Comparison of ENCODE assay signal across 15 cellular contexts in the genomic region with DNA sequence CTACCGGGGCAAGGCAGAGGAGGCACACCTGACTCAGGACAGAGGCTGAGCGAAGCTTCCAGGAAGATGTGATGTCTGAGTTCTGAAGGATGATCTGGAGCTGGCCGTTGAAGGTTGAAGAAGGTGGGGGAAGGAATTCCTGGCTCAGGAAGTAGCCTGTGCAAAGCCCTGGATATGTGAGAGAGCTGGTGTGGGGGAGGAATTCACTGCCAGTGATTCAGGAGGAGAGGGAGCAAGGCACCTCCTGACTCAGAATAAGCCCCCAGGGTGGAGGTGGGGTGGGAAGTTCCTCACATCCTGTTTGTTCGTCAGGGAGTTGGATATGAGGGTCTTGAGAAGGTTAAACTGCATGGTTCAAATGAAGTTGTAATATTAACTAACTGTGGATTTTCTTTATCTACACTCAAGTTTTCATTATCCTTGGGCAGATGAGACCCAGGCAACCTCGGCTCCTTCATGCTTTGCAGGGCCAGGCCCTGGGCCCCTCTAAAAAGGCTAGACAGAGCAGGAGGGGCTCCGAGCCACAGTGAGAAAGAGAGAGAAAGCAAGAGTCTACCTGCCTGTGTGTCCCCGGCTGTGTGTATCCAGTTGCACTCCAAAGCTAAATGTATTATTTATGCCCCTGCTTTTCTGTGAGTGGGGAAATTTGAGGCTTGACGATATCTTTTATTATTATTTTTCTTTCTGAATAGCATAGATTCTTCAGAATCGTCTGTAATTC. TPM values are rescaled to one million over a fixed set of nuclear protein-coding genes. Genes with fewer than 3 reads are reported as not detected.
DNase-seq lines count a peak whose midpoint lies in the region; ATAC-seq and TF ChIP-seq lines count a peak whose summit lies in the region.
"Had no signal": no experiment of that assay in that cellular context is flagged by ENCODE, and none has a peak within 500 bp of the region (broad histone marks: within the 10 kb centered on the region; RNA-seq: fewer than 3 reads in every experiment).

No MANE protein-coding gene starts in this region.

- POLR2A ChIA-PET in activated CD8-positive, alpha-beta T cell treated with anti-CD3 and anti-CD28 coated beads, Interleukin-2, amount 10 ng/mL, durations not matched to agents 7 days and 5 days (lab: Charles Lee) = no interaction called here

- peak overlapping the region; percentile 44 for H3K4me3 Mint-ChIP-seq in endothelial cell (ENCODE audit: unreplicated experiment)
- no peak overlapping the region for H3K4me3 Mint-ChIP-seq in activated CD8-positive, alpha-beta T cell treated with anti-CD3 and anti-CD28 coated beads, Interleukin-2, amount 10 ng/mL, durations not matched to agents 7 days and 5 days

- H3K23ac ChIP-seq in mesendoderm (ENCODE audit: low read length) = no peak overlapping the region

- H2AK5ac ChIP-seq in mesendoderm (ENCODE audit: low read length) = no peak overlapping the region

- H3K79me1 ChIP-seq in mesendoderm (ENCODE audit: low read length) = no peaks in the 10 kb centered on the region

- no peak for ATAC-seq in activated CD8-positive, alpha-beta T cell treated with anti-CD3 and anti-CD28 coated beads, Interleukin-2, amount 10 ng/mL, durations not matched to agents 7 days and 5 days
- ATAC-seq: heart right ventricle, lower lobe of right lung had no signal

- peak overlapping the region; percentile 79 for H3K4ac ChIP-seq in mesendoderm (ENCODE audit: low read depth, low read length)

- no peaks in the 10 kb centered on the region; the same call in 1 of the 2 replicates for H3K9me3 ChIP-seq in HUES6 (ENCODE audit: control insufficient read depth, insufficient read depth, low read depth, low read length)
- H3K9me3 ChIP-seq: A549, heart right ventricle, lower lobe of right lung, stomach had no signal

- peak; percentile 16 for DNase-seq in A172 (ENCODE audit: low spot score)
- no peak for DNase-seq in endothelial cell (ENCODE audit: low spot score)
- DNase-seq in mesendoderm = peak; percentile 93
- no peak for DNase-seq in activated CD8-positive, alpha-beta T cell treated with anti-CD3 and anti-CD28 coated beads, Interleukin-2, amount 10 ng/mL, durations not matched to agents 7 days and 5 days
- no peak for DNase-seq in NCI-H345 treated with DMSO at 0.1 percent for 48 hours (lab: John Stamatoyannopoulos, UW; ENCODE audit: unreplicated experiment)
- DNase-seq in DMS153 treated with DMSO at 0.1 percent for 48 hours (lab: John Stamatoyannopoulos, UW; ENCODE audit: unreplicated experiment) = no peak
- no peak for DNase-seq in activated effector memory CD4-positive, alpha-beta T cell treated with anti-CD3 and anti-CD28 coated beads, Interleukin-2, amount 50 U/mL, for 16 hours
- DNase-seq: activated naive CD4-positive, alpha-beta T cell treated with Interleukin-2 at 50 U/mL for 16 hours; heart right ventricle; lower lobe of right lung; NCI-H2107; small intestine; stomach had no signal

- H3K4me3 ChIP-seq in HUES6 (ENCODE audit: low read depth, low read length) (peak overlapping the region; percentile 45; the same call in 1 of the 2 replicates), mesendoderm (ENCODE audit: low read length) (no peak overlapping the region)
- H3K4me3 ChIP-seq: A549, heart right ventricle, lower lobe of right lung, stomach had no signal

- H3K27ac ChIP-seq in HUES6 (ENCODE audit: low read depth, low read length) (peak overlapping the region; percentile 80; the same call in 1 of the 2 replicates), mesendoderm (ENCODE audit: low read depth, low read length) (peak overlapping the region; percentile 90)
- H3K27ac ChIP-seq: heart right ventricle, lower lobe of right lung, stomach had no signal

- peak overlapping the region; percentile 82 for H2BK120ac ChIP-seq in mesendoderm (ENCODE audit: low read depth, low read length)

- no peaks in the 10 kb centered on the region for H3K9me3 Mint-ChIP-seq in endothelial cell (ENCODE audit: unreplicated experiment)
- no peaks in the 10 kb centered on the region for H3K9me3 Mint-ChIP-seq in activated CD8-positive, alpha-beta T cell treated with anti-CD3 and anti-CD28 coated beads, Interleukin-2, amount 10 ng/mL, durations not matched to agents 7 days and 5 days (ENCODE audit: insufficient read depth)

- H3K4me1 Mint-ChIP-seq in endothelial cell (ENCODE audit: unreplicated experiment) = peaks cover 13% of the 10 kb centered on the region
- no peaks in the 10 kb centered on the region for H3K4me1 Mint-ChIP-seq in activated CD8-positive, alpha-beta T cell treated with anti-CD3 and anti-CD28 coated beads, Interleukin-2, amount 10 ng/mL, durations not matched to agents 7 days and 5 days (ENCODE audit: low read depth)

- no peaks in the 10 kb centered on the region for H3K36me3 ChIP-seq in HUES6 (ENCODE audit: control insufficient read depth, insufficient read depth, low read length)
- H3K36me3 ChIP-seq in mesendoderm (ENCODE audit: control insufficient read depth, insufficient read depth, low read length) = no peaks in the 10 kb centered on the region
- H3K36me3 ChIP-seq: heart right ventricle, lower lobe of right lung, stomach had no signal

- no CpG with 5 or more reads among the region's 9 CpGs for WGBS in mesendoderm (ENCODE audit: extremely low coverage, insufficient coverage, low lambda C conversion rate)

- CTCF ChIA-PET in activated CD8-positive, alpha-beta T cell treated with anti-CD3 and anti-CD28 coated beads, Interleukin-2, amount 10 ng/mL, durations not matched to agents 7 days and 5 days (lab: Charles Lee) = no interaction called here

- peak overlapping the region; percentile 86 for H4K8ac ChIP-seq in mesendoderm (ENCODE audit: low read depth, low read length)

- peaks cover 11% of the 10 kb centered on the region for H3K79me2 ChIP-seq in mesendoderm (ENCODE audit: control insufficient read depth, insufficient read depth, low read length)

- TF ChIP-seq CTCF in endothelial cell (IDR thresholded peaks at IDR 0.05; ENCODE audit: unreplicated experiment) = no peak

- no peaks in the 10 kb centered on the region for H3K27me3 Mint-ChIP-seq in endothelial cell (ENCODE audit: unreplicated experiment)
- peaks cover 28% of the 10 kb centered on the region for H3K27me3 Mint-ChIP-seq in activated CD8-positive, alpha-beta T cell treated with anti-CD3 and anti-CD28 coated beads, Interleukin-2, amount 10 ng/mL, durations not matched to agents 7 days and 5 days (ENCODE audit: low read depth)

- H3K9ac ChIP-seq in HUES6 (ENCODE audit: low read length) (peak overlapping the region; percentile 67), mesendoderm (ENCODE audit: low read length) (no peak overlapping the region)

- H3K18ac ChIP-seq in mesendoderm (ENCODE audit: low read length) = peak overlapping the region; percentile 80

- H3K4me2 ChIP-seq in mesendoderm (ENCODE audit: low read length) = no peak overlapping the region
- H3K4me2 ChIP-seq: A549 had no signal

- peak overlapping the region; percentile 75 for H3K27ac Mint-ChIP-seq in endothelial cell (ENCODE audit: unreplicated experiment)
- H3K27ac Mint-ChIP-seq in activated CD8-positive, alpha-beta T cell treated with anti-CD3 and anti-CD28 coated beads, Interleukin-2, amount 10 ng/mL, durations not matched to agents 7 days and 5 days = no peak overlapping the region

- no peak overlapping the region for H2BK15ac ChIP-seq in mesendoderm (replicated peaks; ENCODE audit: low read depth)

- H3K27me3 ChIP-seq in HUES6 (ENCODE audit: control insufficient read depth, insufficient read depth, low read length) (no peaks in the 10 kb centered on the region), mesendoderm (ENCODE audit: insufficient read depth, low read length, poor library complexity) (no peaks in the 10 kb centered on the region)

- H3K56ac ChIP-seq in mesendoderm (ENCODE audit: low read length) = peak overlapping the region; percentile 65

- H3K36me3 Mint-ChIP-seq in endothelial cell (ENCODE audit: low read depth, unreplicated experiment) = no peaks in the 10 kb centered on the region
- no peaks in the 10 kb centered on the region for H3K36me3 Mint-ChIP-seq in activated CD8-positive, alpha-beta T cell treated with anti-CD3 and anti-CD28 coated beads, Interleukin-2, amount 10 ng/mL, durations not matched to agents 7 days and 5 days (ENCODE audit: low read depth)

- peaks cover 50% of the 10 kb centered on the region for H3K4me1 ChIP-seq in HUES6 (ENCODE audit: control insufficient read depth, insufficient read depth, low read length)
- H3K4me1 ChIP-seq in mesendoderm (ENCODE audit: control insufficient read depth, low read depth, low read length) = no peaks in the 10 kb centered on the region
- H3K4me1 ChIP-seq: heart right ventricle, lower lobe of right lung, stomach had no signal

- H4K5ac ChIP-seq in mesendoderm (ENCODE audit: low read length) = no peak overlapping the region

- H2BK5ac ChIP-seq in mesendoderm (ENCODE audit: low read length) = no peak overlapping the region

RNA-seq across cellular contexts. Expression of gene NHSL2, which starts 7.1 kb away (rescaled TPM):
- not detected in 2 replicates for total RNA-seq in A172 (2014; rRNA removed; shearing (Covaris generic))
- 57.6 TPM for total RNA-seq in endothelial cell (ENCODE audit: unreplicated experiment)
- 2.1 TPM for polyA plus RNA-seq in mesendoderm (2013, experiment 1 of 2)
- polyA plus RNA-seq in mesendoderm (2013, experiment 2 of 2) = 2.3 TPM
- under 1 TPM; 0.50 to 0.70 TPM for total RNA-seq in activated CD8-positive, alpha-beta T cell treated with anti-CD3 and anti-CD28 coated beads, Interleukin-2, amount 10 ng/mL, durations not matched to agents 7 days and 5 days

Comparison
In these comparisons a context has a peak if more than half of its experiments do, and no peak if none do; other contexts are left out.
1. DNase-seq: peak in A172 (single experiment) and mesendoderm (single experiment); none in endothelial cell (single experiment), activated CD8-positive, alpha-beta T cell treated with anti-CD3 and anti-CD28 coated beads, Interleukin-2, amount 10 ng/mL, durations not matched to agents 7 days and 5 days (single experiment), NCI-H345 treated with DMSO at 0.1 percent for 48 hours (single experiment), DMS153 treated with DMSO at 0.1 percent for 48 hours (single experiment) and activated effector memory CD4-positive, alpha-beta T cell treated with anti-CD3 and anti-CD28 coated beads, Interleukin-2, amount 50 U/mL, for 16 hours (single experiment).
2. RNA of gene NHSL2, which starts 7.1 kb away (total RNA-seq): 57.6 TPM in endothelial cell (single experiment); 0.50 to 0.70 TPM in activated CD8-positive, alpha-beta T cell treated with anti-CD3 and anti-CD28 coated beads, Interleukin-2, amount 10 ng/mL, durations not matched to agents 7 days and 5 days and not detected in A172; every median in the first group is over 10 times any median in the second.